Comparison of ENCODE assay signal across 1 cellular context in genomic region chr16:56212144-56212543, GRCh38.
TF ChIP-seq lines count a peak whose summit lies in the region.

No MANE protein-coding gene starts in this region.

TF ChIP-seq in GM23338, 12 proteins besides CTCF, POLR2A, EP300 and RAD21 (continued from another document):
- no peak for TF ChIP-seq ZNF462 (CRISPR knock-in tag; IDR thresholded peaks at IDR 0.05)
- TF ChIP-seq REST (IDR thresholded peaks at IDR 0.05; ENCODE audit: unreplicated experiment), result no peak
- TF ChIP-seq CREB1 (CRISPR knock-in tag; IDR thresholded peaks at IDR 0.05; ENCODE audit: low read depth), result no peak
- no peak for TF ChIP-seq ETS1 (IDR thresholded peaks at IDR 0.05)
- TF ChIP-seq EZH2phosphoT487 (IDR thresholded peaks at IDR 0.05; ENCODE audit: unreplicated experiment), result no peak
- TF ChIP-seq EZH2 (IDR thresholded peaks at IDR 0.05; ENCODE audit: low read depth, unreplicated experiment), result no peak
- no peak for TF ChIP-seq POLR2AphosphoS5 (IDR thresholded peaks at IDR 0.05; ENCODE audit: low read depth)
- TF ChIP-seq STAT1 (IDR thresholded peaks at IDR 0.05; ENCODE audit: unreplicated experiment), result no peak
- TF ChIP-seq JUNB (IDR thresholded peaks at IDR 0.05; ENCODE audit: unreplicated experiment), result no peak
- no peak for TF ChIP-seq ZNF331 (CRISPR knock-in tag; IDR thresholded peaks at IDR 0.05; ENCODE audit: low read depth)
- no peak for TF ChIP-seq ZNF114 (CRISPR knock-in tag; IDR thresholded peaks at IDR 0.05)
